ENCODE assay signal across 1 cellular context in the genomic region with DNA sequence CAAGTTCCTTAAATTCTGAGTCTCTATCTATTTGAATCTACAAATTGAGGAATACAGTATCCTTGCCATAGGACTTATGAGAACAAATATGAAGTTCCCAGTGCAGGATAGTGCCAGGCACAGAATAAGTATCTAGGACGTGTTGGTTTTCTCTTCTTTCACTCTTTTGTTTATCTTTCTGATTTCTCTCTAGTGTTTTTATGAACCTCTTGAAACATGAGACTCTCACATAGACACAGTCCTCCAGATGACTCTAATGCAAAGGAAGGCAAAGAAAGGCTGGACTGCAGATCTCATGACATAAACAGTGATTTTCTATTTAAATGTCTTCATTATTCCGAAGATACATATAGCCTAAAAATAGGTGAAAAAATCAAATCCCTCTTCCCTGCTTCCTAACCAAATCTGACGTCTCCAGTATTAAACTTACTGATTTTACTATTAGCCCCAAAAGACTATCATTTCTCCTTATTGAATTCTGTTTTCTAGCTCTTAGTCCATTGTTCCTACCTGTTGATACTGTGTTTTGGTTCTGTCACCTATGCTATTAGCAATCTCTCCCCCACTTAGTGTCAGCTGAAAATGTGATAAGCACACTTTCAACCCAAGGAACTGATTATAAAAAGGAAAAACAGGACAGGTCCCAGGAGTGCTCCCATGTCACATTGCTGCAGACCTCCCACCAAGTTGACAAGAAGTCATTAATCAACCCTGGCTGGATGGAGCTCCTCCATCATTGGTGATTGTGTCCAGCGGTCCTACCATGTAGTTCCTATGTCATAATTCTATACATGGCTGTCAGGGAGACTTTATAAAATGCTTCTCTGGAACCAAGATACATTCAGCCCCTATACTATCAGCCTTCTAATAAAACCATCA.
TF ChIP-seq lines count a peak whose summit lies in the region.

No MANE protein-coding gene starts in this region.

TF ChIP-seq in HEK293, 187 proteins besides CTCF, POLR2A, EP300 and RAD21 (continued from another document):
- TF ChIP-seq, protein P1, sequence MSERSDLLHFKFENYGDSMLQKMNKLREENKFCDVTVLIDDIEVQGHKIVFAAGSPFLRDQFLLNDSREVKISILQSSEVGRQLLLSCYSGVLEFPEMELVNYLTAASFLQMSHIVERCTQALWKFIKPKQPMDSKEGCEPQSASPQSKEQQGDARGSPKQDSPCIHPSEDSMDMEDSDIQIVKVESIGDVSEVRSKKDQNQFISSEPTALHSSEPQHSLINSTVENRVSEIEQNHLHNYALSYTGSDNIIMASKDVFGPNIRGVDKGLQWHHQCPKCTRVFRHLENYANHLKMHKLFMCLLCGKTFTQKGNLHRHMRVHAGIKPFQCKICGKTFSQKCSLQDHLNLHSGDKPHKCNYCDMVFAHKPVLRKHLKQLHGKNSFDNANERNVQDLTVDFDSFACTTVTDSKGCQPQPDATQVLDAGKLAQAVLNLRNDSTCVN (tag by site-specific recombination; optimal IDR thresholded peaks at IDR 0.05), result no peak
- no peak for TF ChIP-seq ZNF239 (tag by site-specific recombination; IDR thresholded peaks at IDR 0.05)
- TF ChIP-seq ZXDB (tag by site-specific recombination; IDR thresholded peaks at IDR 0.05), result 0 out of 2 replicates have a peak, but pooled peaks have one; percentile 12
- TF ChIP-seq, protein P2, sequence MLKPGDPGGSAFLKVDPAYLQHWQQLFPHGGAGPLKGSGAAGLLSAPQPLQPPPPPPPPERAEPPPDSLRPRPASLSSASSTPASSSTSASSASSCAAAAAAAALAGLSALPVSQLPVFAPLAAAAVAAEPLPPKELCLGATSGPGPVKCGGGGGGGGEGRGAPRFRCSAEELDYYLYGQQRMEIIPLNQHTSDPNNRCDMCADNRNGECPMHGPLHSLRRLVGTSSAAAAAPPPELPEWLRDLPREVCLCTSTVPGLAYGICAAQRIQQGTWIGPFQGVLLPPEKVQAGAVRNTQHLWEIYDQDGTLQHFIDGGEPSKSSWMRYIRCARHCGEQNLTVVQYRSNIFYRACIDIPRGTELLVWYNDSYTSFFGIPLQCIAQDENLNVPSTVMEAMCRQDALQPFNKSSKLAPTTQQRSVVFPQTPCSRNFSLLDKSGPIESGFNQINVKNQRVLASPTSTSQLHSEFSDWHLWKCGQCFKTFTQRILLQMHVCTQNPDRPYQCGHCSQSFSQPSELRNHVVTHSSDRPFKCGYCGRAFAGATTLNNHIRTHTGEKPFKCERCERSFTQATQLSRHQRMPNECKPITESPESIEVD (tag by site-specific recombination; IDR thresholded peaks at IDR 0.05), result peak; percentile 73
- no peak for TF ChIP-seq ZNF776 (tag by site-specific recombination; IDR thresholded peaks at IDR 0.05; ENCODE audit: borderline replicate concordance)
- TF ChIP-seq SCRT1 (tag by site-specific recombination; IDR thresholded peaks at IDR 0.05; ENCODE audit: borderline replicate concordance), result peak; percentile 80
- TF ChIP-seq ZNF521 (tag by site-specific recombination; IDR thresholded peaks at IDR 0.05), result no peak
- TF ChIP-seq ZBTB20 (tag by site-specific recombination; IDR thresholded peaks at IDR 0.05), result no peak
- no peak for TF ChIP-seq WT1 (tag by site-specific recombination; IDR thresholded peaks at IDR 0.05)
- TF ChIP-seq GLIS1 (tag by site-specific recombination; IDR thresholded peaks at IDR 0.05), result peak; percentile 84
- TF ChIP-seq TRIM28 (IDR thresholded peaks at IDR 0.05; ENCODE audit: borderline replicate concordance, low read length), result 0 out of 2 replicates have a peak, but pooled peaks have one; percentile 59
- no peak for TF ChIP-seq ZNF473 (tag by site-specific recombination; IDR thresholded peaks at IDR 0.05)
- no peak for TF ChIP-seq OVOL3 (tag by site-specific recombination; IDR thresholded peaks at IDR 0.05)
- TF ChIP-seq ZNF416 (tag by site-specific recombination; IDR thresholded peaks at IDR 0.05), result no peak
- TF ChIP-seq, protein P3, sequence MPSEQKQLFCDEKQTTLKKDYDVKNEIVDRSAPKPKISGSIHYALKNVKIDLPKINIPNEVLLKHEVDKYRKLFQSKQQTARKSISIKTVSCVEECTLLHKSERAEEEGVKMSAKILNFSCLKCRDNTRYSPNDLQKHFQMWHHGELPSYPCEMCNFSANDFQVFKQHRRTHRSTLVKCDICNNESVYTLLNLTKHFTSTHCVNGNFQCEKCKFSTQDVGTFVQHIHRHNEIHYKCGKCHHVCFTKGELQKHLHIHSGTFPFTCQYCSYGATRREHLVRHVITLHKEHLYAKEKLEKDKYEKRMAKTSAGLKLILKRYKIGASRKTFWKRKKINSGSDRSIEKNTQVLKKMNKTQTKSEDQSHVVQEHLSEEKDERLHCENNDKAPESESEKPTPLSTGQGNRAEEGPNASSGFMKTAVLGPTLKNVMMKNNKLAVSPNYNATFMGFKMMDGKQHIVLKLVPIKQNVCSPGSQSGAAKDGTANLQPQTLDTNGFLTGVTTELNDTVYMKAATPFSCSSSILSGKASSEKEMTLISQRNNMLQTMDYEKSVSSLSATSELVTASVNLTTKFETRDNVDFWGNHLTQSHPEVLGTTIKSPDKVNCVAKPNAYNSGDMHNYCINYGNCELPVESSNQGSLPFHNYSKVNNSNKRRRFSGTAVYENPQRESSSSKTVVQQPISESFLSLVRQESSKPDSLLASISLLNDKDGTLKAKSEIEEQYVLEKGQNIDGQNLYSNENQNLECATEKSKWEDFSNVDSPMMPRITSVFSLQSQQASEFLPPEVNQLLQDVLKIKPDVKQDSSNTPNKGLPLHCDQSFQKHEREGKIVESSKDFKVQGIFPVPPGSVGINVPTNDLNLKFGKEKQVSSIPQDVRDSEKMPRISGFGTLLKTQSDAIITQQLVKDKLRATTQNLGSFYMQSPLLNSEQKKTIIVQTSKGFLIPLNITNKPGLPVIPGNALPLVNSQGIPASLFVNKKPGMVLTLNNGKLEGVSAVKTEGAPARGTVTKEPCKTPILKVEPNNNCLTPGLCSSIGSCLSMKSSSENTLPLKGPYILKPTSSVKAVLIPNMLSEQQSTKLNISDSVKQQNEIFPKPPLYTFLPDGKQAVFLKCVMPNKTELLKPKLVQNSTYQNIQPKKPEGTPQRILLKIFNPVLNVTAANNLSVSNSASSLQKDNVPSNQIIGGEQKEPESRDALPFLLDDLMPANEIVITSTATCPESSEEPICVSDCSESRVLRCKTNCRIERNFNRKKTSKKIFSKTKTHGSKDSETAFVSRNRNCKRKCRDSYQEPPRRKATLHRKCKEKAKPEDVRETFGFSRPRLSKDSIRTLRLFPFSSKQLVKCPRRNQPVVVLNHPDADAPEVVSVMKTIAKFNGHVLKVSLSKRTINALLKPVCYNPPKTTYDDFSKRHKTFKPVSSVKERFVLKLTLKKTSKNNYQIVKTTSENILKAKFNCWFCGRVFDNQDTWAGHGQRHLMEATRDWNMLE (tag by site-specific recombination; conservative IDR thresholded peaks at IDR 0.05; ENCODE audit: low read depth), result no peak
- TF ChIP-seq, protein P4, sequence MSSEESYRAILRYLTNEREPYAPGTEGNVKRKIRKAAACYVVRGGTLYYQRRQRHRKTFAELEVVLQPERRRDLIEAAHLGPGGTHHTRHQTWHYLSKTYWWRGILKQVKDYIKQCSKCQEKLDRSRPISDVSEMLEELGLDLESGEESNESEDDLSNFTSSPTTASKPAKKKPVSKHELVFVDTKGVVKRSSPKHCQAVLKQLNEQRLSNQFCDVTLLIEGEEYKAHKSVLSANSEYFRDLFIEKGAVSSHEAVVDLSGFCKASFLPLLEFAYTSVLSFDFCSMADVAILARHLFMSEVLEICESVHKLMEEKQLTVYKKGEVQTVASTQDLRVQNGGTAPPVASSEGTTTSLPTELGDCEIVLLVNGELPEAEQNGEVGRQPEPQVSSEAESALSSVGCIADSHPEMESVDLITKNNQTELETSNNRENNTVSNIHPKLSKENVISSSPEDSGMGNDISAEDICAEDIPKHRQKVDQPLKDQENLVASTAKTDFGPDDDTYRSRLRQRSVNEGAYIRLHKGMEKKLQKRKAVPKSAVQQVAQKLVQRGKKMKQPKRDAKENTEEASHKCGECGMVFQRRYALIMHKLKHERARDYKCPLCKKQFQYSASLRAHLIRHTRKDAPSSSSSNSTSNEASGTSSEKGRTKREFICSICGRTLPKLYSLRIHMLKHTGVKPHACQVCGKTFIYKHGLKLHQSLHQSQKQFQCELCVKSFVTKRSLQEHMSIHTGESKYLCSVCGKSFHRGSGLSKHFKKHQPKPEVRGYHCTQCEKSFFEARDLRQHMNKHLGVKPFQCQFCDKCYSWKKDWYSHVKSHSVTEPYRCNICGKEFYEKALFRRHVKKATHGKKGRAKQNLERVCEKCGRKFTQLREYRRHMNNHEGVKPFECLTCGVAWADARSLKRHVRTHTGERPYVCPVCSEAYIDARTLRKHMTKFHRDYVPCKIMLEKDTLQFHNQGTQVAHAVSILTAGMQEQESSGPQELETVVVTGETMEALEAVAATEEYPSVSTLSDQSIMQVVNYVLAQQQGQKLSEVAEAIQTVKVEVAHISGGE (tag by site-specific recombination; conservative IDR thresholded peaks at IDR 0.05; ENCODE audit: low read depth), result no peak
- TF ChIP-seq, protein P5, sequence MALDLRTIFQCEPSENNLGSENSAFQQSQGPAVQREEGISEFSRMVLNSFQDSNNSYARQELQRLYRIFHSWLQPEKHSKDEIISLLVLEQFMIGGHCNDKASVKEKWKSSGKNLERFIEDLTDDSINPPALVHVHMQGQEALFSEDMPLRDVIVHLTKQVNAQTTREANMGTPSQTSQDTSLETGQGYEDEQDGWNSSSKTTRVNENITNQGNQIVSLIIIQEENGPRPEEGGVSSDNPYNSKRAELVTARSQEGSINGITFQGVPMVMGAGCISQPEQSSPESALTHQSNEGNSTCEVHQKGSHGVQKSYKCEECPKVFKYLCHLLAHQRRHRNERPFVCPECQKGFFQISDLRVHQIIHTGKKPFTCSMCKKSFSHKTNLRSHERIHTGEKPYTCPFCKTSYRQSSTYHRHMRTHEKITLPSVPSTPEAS (tag by site-specific recombination; IDR thresholded peaks at IDR 0.05), result no peak
- no peak for TF ChIP-seq ZNF530 (tag by site-specific recombination; IDR thresholded peaks at IDR 0.05; ENCODE audit: low read depth)
- TF ChIP-seq PRDM1 (tag by site-specific recombination; IDR thresholded peaks at IDR 0.05), result 0 out of 2 replicates have a peak, but pooled peaks have one; percentile 15
- TF ChIP-seq SCRT2 (tag by site-specific recombination; IDR thresholded peaks at IDR 0.05), result peak; percentile 88
- TF ChIP-seq, protein P6, sequence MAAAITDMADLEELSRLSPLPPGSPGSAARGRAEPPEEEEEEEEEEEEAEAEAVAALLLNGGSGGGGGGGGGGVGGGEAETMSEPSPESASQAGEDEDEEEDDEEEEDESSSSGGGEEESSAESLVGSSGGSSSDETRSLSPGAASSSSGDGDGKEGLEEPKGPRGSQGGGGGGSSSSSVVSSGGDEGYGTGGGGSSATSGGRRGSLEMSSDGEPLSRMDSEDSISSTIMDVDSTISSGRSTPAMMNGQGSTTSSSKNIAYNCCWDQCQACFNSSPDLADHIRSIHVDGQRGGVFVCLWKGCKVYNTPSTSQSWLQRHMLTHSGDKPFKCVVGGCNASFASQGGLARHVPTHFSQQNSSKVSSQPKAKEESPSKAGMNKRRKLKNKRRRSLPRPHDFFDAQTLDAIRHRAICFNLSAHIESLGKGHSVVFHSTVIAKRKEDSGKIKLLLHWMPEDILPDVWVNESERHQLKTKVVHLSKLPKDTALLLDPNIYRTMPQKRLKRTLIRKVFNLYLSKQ (tag by site-specific recombination; IDR thresholded peaks at IDR 0.05; ENCODE audit: borderline replicate concordance), result no peak
- no peak for TF ChIP-seq ZIC2 (tag by site-specific recombination; IDR thresholded peaks at IDR 0.05)
- no peak for TF ChIP-seq ZNF433 (tag by site-specific recombination; IDR thresholded peaks at IDR 0.05; ENCODE audit: low read depth)
- no peak for TF ChIP-seq ZNF501 (tag by site-specific recombination; IDR thresholded peaks at IDR 0.05)
